Comparison of ENCODE assay signal across 31 cellular contexts in genomic region chr11:1530686-1531256, GRCh38. TPM values are rescaled to one million over a fixed set of nuclear protein-coding genes. Genes with fewer than 3 reads are reported as not detected.
DNase-seq lines count a peak whose midpoint lies in the region; ATAC-seq, FAIRE-seq and TF ChIP-seq lines count a peak whose summit lies in the region.
"Had no signal": no experiment of that assay in that cellular context is flagged by ENCODE, and none has a peak within 500 bp of the region (broad histone marks: within the 10 kb centered on the region; RNA-seq: fewer than 3 reads in every experiment).

No MANE protein-coding gene starts in this region.

- H3K9me3 ChIP-seq in T-helper 17 cell (ENCODE audit: control insufficient read depth, low read length, poor library complexity, severe bottlenecking) (no peaks in the 10 kb centered on the region), psoas muscle (no peaks in the 10 kb centered on the region)
- H3K9me3 ChIP-seq: colonic mucosa, left lung, ovary, tibial artery had no signal

- no peaks in the 10 kb centered on the region for H3K27me3 ChIP-seq in psoas muscle (ENCODE audit: insufficient read depth in 3 of 3, low read length in 2 of 3)
- H3K27me3 ChIP-seq: colonic mucosa, hepatocyte, left lung, ovary, tibial artery had no signal

- peaks cover 26% of the 10 kb centered on the region for H3K4me1 Mint-ChIP-seq in T-helper 17 cell

- H3K4me3 ChIP-seq in psoas muscle = peak overlapping the region; percentile 15
- H3K4me3 ChIP-seq: colonic mucosa, hepatocyte, left lung, ovary, SK-N-MC had no signal

- peaks cover 89% of the 10 kb centered on the region for H3K4me1 ChIP-seq in psoas muscle

- peak; percentile 71 for FAIRE-seq in GM12891 (lab: Jason Lieb, UNC)
- FAIRE-seq: bronchial epithelial cell, endometrium, H1, RCC 7860 had no signal

- DNase-seq in GM12891 (ENCODE audit: insufficient read length, low spot score) (no peak), T-helper 17 cell (no peak), psoas muscle (no peak), NCI-H345 (lab: John Stamatoyannopoulos, UW) (no peak), NK-92 (lab: John Stamatoyannopoulos, UW; ENCODE audit: unreplicated experiment) (no peak), SHP77 (lab: John Stamatoyannopoulos, UW) (no peak)
- DNase-seq: activated CD4-positive, alpha-beta T cell treated with anti-CD3 and anti-CD28 coated beads, Interleukin-2, amount 10 ng/mL, durations not matched to agents 7 days and 5 days; activated gamma-delta T cell; colonic mucosa; DMS79 treated with DMSO at 0.1 percent for 48 hours; immature natural killer cell; midbrain; NCI-H187; NCI-H526 treated with DMSO at 0.1 percent for 48 hours; ovary; stimulated activated naive CD8-positive, alpha-beta T cell treated with anti-CD3 and anti-CD28 coated beads, Interleukin-15, Interleukin-2, amounts not matched to agents 100 U/mL and 50 U/mL, for 24 hours; tibial artery had no signal

- H3K36me3 ChIP-seq in psoas muscle (ENCODE audit: insufficient read depth in 1 of 2, low read depth in 1 of 2) = peaks cover 0 to 5% of the 10 kb centered on the region in 2 donors
- H3K36me3 ChIP-seq: colonic mucosa, ovary had no signal

- TF ChIP-seq POLR2A in GM12891 (IDR thresholded peaks at IDR 0.05; ENCODE audit: low read depth, low read length) = no peak

- TF ChIP-seq CTCF in psoas muscle (IDR thresholded peaks at IDR 0.05) = no peak

- ATAC-seq in T-helper 17 cell (no peak), esophagus mucosa (peak; percentile 75), psoas muscle (no peak), GM19395 (IDR thresholded peaks at IDR 0.05; ENCODE audit: unreplicated experiment) (no peak)
- ATAC-seq: left lung; natural killer cell treated with Interleukin-12 subunit alpha and Interleukin-12 subunit beta and Interleukin-15 and Interleukin-18, amount 100 ng/mL, for 72 hours; stimulated activated naive CD8-positive, alpha-beta T cell treated with anti-CD3 and anti-CD28 coated beads, Interleukin-15, Interleukin-2, amounts not matched to agents 100 U/mL and 50 U/mL, for 24 hours had no signal

- H3K27ac Mint-ChIP-seq in T-helper 17 cell = peak overlapping the region; percentile 84
- H3K27ac Mint-ChIP-seq: natural killer cell treated with Interleukin-12 subunit alpha and Interleukin-12 subunit beta and Interleukin-15 and Interleukin-18, amount 100 ng/mL, for 72 hours had no signal

- H3K27ac ChIP-seq in psoas muscle = peak overlapping the region; percentile 89
- H3K27ac ChIP-seq: C4-2B, colonic mucosa, hepatocyte, ovary, SK-N-MC, VCaP had no signal

- intact Hi-C loops in psoas muscle (cut with DNase I) = loop anchor here in 1 of 2 donors (5.0 kb wide), 1 partner anchor 42 kb away; the partner anchor contains the start of gene DUSP8

- no peaks in the 10 kb centered on the region for H3K27me3 Mint-ChIP-seq in T-helper 17 cell
- H3K27me3 Mint-ChIP-seq: activated CD4-positive, alpha-beta T cell treated with anti-CD3 and anti-CD28 coated beads, Interleukin-2, amount 10 ng/mL, durations not matched to agents 7 days and 5 days; natural killer cell treated with Interleukin-12 subunit alpha and Interleukin-12 subunit beta and Interleukin-15 and Interleukin-18, amount 100 ng/mL, for 72 hours had no signal

- H3K36me3 Mint-ChIP-seq in T-helper 17 cell (ENCODE audit: low read depth) = no peaks in the 10 kb centered on the region
- H3K36me3 Mint-ChIP-seq: immature natural killer cell; natural killer cell treated with Interleukin-12 subunit alpha and Interleukin-12 subunit beta and Interleukin-15 and Interleukin-18, amount 100 ng/mL, for 72 hours had no signal

- WGBS in psoas muscle, 3 donors = 57 to 76% (median 61%) methylated on average over 14 to 15 of the region's 15 CpGs

- no peak overlapping the region for H3K4me3 Mint-ChIP-seq in T-helper 17 cell
- H3K4me3 Mint-ChIP-seq: activated CD4-positive, alpha-beta T cell treated with anti-CD3 and anti-CD28 coated beads, Interleukin-2, amount 10 ng/mL, durations not matched to agents 7 days and 5 days; immature natural killer cell; natural killer cell treated with Interleukin-12 subunit alpha and Interleukin-12 subunit beta and Interleukin-15 and Interleukin-18, amount 100 ng/mL, for 72 hours had no signal

TF ChIP-seq in GM12891, 5 proteins besides CTCF, POLR2A, EP300 and RAD21:
- TF ChIP-seq POLR2AphosphoS5 (IDR thresholded peaks at IDR 0.05; ENCODE audit: low read depth, low read length) (no peak), SPI1 (IDR thresholded peaks at IDR 0.05; ENCODE audit: low read depth, low read length) (no peak), POU2F2 (IDR thresholded peaks at IDR 0.05; ENCODE audit: low read depth, low read length) (no peak)

RNA-seq across cellular contexts. Expression of gene DUSP8, which starts 41.3 kb away (rescaled TPM):
- polyA plus RNA-seq in GM12891 (2012; ENCODE audit: low read depth, missing spikeins) = 0.21 TPM
- total RNA-seq in T-helper 17 cell = 10 to 100 TPM; 79.5 to 90.1 TPM
- 0.76 TPM for total RNA-seq in esophagus mucosa
- 10 to 100 TPM in 3 of 4 donors, 1 to 10 TPM in 1; 9.9 to 15.2 (median 14.0) TPM for total RNA-seq in psoas muscle
- polyA plus RNA-seq in psoas muscle = 1 to 10 TPM; 1.0 to 4.4 (median 3.5) TPM

RNA-seq across cellular contexts. Expression of gene MOB2, which starts 44.2 kb away (rescaled TPM):
- 14.4 TPM for polyA plus RNA-seq in GM12891 (2012; ENCODE audit: low read depth, missing spikeins)
- total RNA-seq in T-helper 17 cell = 10 to 100 TPM; 65.0 to 65.7 TPM
- 32.1 TPM for total RNA-seq in esophagus mucosa
- 10 to 100 TPM; 44.5 to 58.7 (median 52.4) TPM for total RNA-seq in psoas muscle
- 10 to 100 TPM; 52.6 to 75.1 (median 74.2) TPM for polyA plus RNA-seq in psoas muscle

RNA-seq across cellular contexts. Expression of gene KRTAP5-1, which starts 54.3 kb away (rescaled TPM):
- not detected for polyA plus RNA-seq in GM12891 (2012; ENCODE audit: low read depth, missing spikeins)
- total RNA-seq in T-helper 17 cell (not detected), esophagus mucosa (not detected), psoas muscle (not detected)
- polyA plus RNA-seq in psoas muscle = not detected
- total RNA-seq: activated CD4-positive, alpha-beta T cell treated with anti-CD3 and anti-CD28 coated beads, Interleukin-2, amount 10 ng/mL, durations not matched to agents 7 days and 5 days; bronchial epithelial cell; colonic mucosa; H1; hepatocyte; left lung; natural killer cell treated with Interleukin-12 subunit alpha and Interleukin-12 subunit beta and Interleukin-15 and Interleukin-18, amount 100 ng/mL, for 72 hours; ovary; T-helper 2 cell treated with Interferon-gamma antibody and Interleukin-4, amounts not matched to agents 100 ng/mL and 5 ng/mL, for 36 hours had no signal
- polyA plus RNA-seq: adipose tissue, H1, hepatocyte, immature natural killer cell, ovary had no signal

Comparison
In these comparisons a context has a peak if more than half of its experiments do, and no peak if none do; other contexts are left out.
1. RNA of gene DUSP8, which starts 41.3 kb away (total RNA-seq): 79.5 to 90.1 TPM in T-helper 17 cell; 9.9 to 15.2 TPM in psoas muscle and 0.76 TPM in esophagus mucosa (single experiment); every median in the first group is over 4 times any median in the second.